In the genomic region with DNA sequence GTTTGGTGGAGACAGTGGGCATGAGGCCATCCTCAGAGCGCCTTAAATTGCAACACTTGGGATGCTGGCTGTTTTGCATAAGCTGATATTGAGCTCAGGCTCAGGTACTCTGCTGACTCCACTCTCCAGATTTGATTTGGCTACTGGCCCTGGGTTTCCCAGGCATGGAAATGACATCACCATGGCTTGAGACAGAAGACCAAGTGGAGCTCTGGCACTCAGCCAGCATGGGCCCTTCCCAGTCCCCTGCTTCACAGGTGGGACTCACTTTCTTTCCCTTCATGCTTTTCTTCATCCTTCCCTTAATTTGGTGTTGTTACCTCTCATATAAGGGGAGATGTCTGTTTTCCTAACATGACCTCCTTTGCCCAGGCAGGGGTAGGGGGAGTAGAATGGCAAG, we compare ENCODE assay signal across 1 cellular context.
TF ChIP-seq lines count a peak whose summit lies in the region.

No MANE protein-coding gene starts in this region.

TF ChIP-seq in SK-N-SH, 30 proteins besides CTCF, POLR2A, EP300 and RAD21 (continued from another document):
- TF ChIP-seq, protein P1, sequence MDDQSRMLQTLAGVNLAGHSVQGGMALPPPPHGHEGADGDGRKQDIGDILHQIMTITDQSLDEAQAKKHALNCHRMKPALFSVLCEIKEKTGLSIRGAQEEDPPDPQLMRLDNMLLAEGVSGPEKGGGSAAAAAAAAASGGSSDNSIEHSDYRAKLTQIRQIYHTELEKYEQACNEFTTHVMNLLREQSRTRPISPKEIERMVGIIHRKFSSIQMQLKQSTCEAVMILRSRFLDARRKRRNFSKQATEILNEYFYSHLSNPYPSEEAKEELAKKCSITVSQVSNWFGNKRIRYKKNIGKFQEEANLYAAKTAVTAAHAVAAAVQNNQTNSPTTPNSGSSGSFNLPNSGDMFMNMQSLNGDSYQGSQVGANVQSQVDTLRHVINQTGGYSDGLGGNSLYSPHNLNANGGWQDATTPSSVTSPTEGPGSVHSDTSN (IDR thresholded peaks at IDR 0.05), result no peak
